1 cellular context compared by ENCODE assay signal in genomic region chr4:23902203-23902602, GRCh38.
TF ChIP-seq lines count a peak whose summit lies in the region.

No MANE protein-coding gene starts in this region.

TF ChIP-seq in WTC11, 78 proteins besides CTCF, POLR2A, EP300 and RAD21 (continued from another document):
- TF ChIP-seq E2F4 (CRISPR knock-in tag; IDR thresholded peaks at IDR 0.05; ENCODE audit: borderline replicate concordance, low read depth) = no peak
- no peak for TF ChIP-seq SMAD3 (CRISPR knock-in tag; IDR thresholded peaks at IDR 0.05; ENCODE audit: borderline replicate concordance)
- no peak for TF ChIP-seq ATF6 (CRISPR knock-in tag; IDR thresholded peaks at IDR 0.05)
- TF ChIP-seq HMGXB4 (CRISPR knock-in tag; IDR thresholded peaks at IDR 0.05) = no peak
- TF ChIP-seq ZNF232 (CRISPR knock-in tag; IDR thresholded peaks at IDR 0.05) = no peak
- no peak for TF ChIP-seq TEAD1 (CRISPR knock-in tag; IDR thresholded peaks at IDR 0.05)
- no peak for TF ChIP-seq FOXP4 (CRISPR knock-in tag; IDR thresholded peaks at IDR 0.05)
- no peak for TF ChIP-seq ZNF263 (CRISPR knock-in tag; IDR thresholded peaks at IDR 0.05; ENCODE audit: low read depth)
